27 cellular contexts compared by ENCODE assay signal in the genomic region with DNA sequence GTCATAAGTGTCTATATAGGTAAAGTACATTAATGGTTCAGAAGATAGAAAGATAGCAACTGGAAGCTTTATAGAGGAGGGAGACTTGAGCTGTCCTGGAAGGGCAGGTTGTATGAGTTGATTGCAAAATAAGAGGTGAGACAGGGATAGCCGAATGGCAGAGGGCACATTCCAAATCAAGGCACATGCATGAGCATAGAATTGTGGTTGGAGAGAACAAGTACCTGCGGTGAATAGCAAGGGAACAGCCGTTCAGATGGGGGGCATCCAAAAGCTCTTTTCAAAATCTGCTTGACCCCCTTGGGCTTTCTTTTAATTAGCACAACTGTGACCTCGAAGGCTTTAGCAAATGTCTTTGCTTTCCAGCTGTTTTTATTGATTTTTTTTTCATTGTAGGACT.
"Had no signal": no experiment of that assay in that cellular context is flagged by ENCODE, and none has a peak within 500 bp of the region (broad histone marks: within the 10 kb centered on the region; RNA-seq: fewer than 3 reads in every experiment).

No MANE protein-coding gene starts in this region.

- ATAC-seq: esophagus mucosa, gastrocnemius medialis, heart right ventricle, left colon, left lung, left ventricle myocardium superior, lower lobe of right lung, mucosa of descending colon had no signal

- H3K27me3 ChIP-seq: dorsolateral prefrontal cortex, esophagus squamous epithelium, gastrocnemius medialis, heart right ventricle, left lung had no signal

- H3K9me3 ChIP-seq: esophagus squamous epithelium, gastrocnemius medialis, heart right ventricle, left lung, lower lobe of right lung, mucosa of descending colon had no signal

- H3K27ac Mint-ChIP-seq: immature natural killer cell, mesothelial cell of epicardium had no signal

- H3K4me1 Mint-ChIP-seq: immature natural killer cell, mesothelial cell of epicardium had no signal

- H3K27ac ChIP-seq: coronary artery, epithelial cell of prostate, esophagus squamous epithelium, gastrocnemius medialis, heart right ventricle, left lung, lower lobe of right lung had no signal

- H3K9me3 Mint-ChIP-seq: mesothelial cell of epicardium had no signal

- H3K36me3 Mint-ChIP-seq: immature natural killer cell, mesothelial cell of epicardium had no signal

- H3K4me1 ChIP-seq: esophagus squamous epithelium, gastrocnemius medialis, heart right ventricle, left lung, lower lobe of right lung had no signal

- H3K36me3 ChIP-seq: esophagus squamous epithelium, gastrocnemius medialis, heart right ventricle, left lung, lower lobe of right lung had no signal

- DNase-seq: dermis blood vessel endothelial cell; dorsolateral prefrontal cortex; effector CD4-positive, alpha-beta T cell; effector memory CD4-positive, alpha-beta T cell; erythroblast; esophagus squamous epithelium; foreskin fibroblast; foreskin melanocyte; gastrocnemius medialis; glutamatergic neuron; head of caudate nucleus; heart right ventricle; hippocampal formation; immature natural killer cell; islet precursor cell; kidney; kidney glomerular epithelial cell; left colon; left lung; left ventricle myocardium superior; lower lobe of right lung; mesenchymal stem cell; mucosa of descending colon had no signal

- H3K4me3 Mint-ChIP-seq: immature natural killer cell, mesothelial cell of epicardium had no signal

- H3K4me3 ChIP-seq: coronary artery, dorsolateral prefrontal cortex, esophagus squamous epithelium, gastrocnemius medialis, heart right ventricle, left lung, lower lobe of right lung, mucosa of descending colon had no signal
